27 cellular contexts compared by ENCODE assay signal in the genomic region with DNA sequence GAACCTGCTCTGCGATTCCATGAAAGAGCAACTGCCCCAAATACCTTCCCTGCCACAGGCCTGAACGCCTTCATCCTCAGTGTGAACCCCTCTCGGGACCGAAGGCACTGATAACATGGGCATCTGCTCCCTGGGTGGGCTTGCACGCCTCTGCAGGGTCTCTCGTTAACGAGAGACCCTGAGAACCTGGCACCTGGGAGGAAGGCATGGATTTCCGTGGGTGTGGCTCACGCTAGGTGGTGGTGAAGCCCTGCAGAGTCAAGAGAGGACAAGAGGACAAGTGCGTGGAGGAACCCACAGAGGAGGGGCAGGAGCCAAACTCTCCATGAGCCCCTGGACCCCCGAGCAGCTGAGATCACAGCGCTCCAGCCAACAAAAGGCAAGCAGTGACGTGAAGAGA. TPM values are rescaled to one million over a fixed set of nuclear protein-coding genes. Genes with fewer than 3 reads are reported as not detected.
A peak's percentile ranks its signal among the peaks of the same experiment; 100 is the strongest.
DNase-seq lines count a peak whose midpoint lies in the region; ATAC-seq and TF ChIP-seq lines count a peak whose summit lies in the region.
"Had no signal": no experiment of that assay in that cellular context is flagged by ENCODE, and none has a peak within 500 bp of the region (broad histone marks: within the 10 kb centered on the region; RNA-seq: fewer than 3 reads in every experiment).

No MANE protein-coding gene starts in this region.

- H3K4me3 ChIP-seq in IMR-90 (ENCODE audit: insufficient read depth, low read depth, low read length), result no peak overlapping the region
- no peak overlapping the region for H3K4me3 ChIP-seq in lower leg skin (ENCODE audit: low read depth, poor library complexity, severe bottlenecking)
- no peak overlapping the region for H3K4me3 ChIP-seq in sigmoid colon
- H3K4me3 ChIP-seq in tibial nerve, result no peak overlapping the region
- H3K4me3 ChIP-seq: lung, pancreas had no signal

- no peaks in the 10 kb centered on the region for H3K36me3 Mint-ChIP-seq in glutamatergic neuron (ENCODE audit: unreplicated experiment)

- H3K27me3 ChIP-seq in IMR-90 (ENCODE audit: control insufficient read depth, insufficient read depth, low read length), result no peaks in the 10 kb centered on the region
- H3K27me3 ChIP-seq in sigmoid colon, result no peaks in the 10 kb centered on the region
- no peaks in the 10 kb centered on the region for H3K27me3 ChIP-seq in tibial nerve

- peak overlapping the region; percentile 10 for H2BK120ac ChIP-seq in IMR-90 (ENCODE audit: low read depth, low read length)

- no peaks in the 10 kb centered on the region for H4K20me1 ChIP-seq in IMR-90 (ENCODE audit: insufficient read depth, low read length)

- H3K27me3 Mint-ChIP-seq in glutamatergic neuron (ENCODE audit: unreplicated experiment), result peaks cover 13% of the 10 kb centered on the region

- no peak overlapping the region for H3K27ac Mint-ChIP-seq in glutamatergic neuron (ENCODE audit: unreplicated experiment)
- H3K27ac Mint-ChIP-seq: activated CD4-positive, alpha-beta T cell treated with anti-CD3 and anti-CD28 coated beads for 36 hours; activated CD8-positive, alpha-beta T cell treated with anti-CD3 and anti-CD28 coated beads for 36 hours; activated T-helper 17 cell treated with anti-CD3 and anti-CD28 coated beads, Interleukin-2, amount 50 U/mL, for 72 hours; nephron progenitor cell; stimulated activated naive CD8-positive, alpha-beta T cell treated with anti-CD3 and anti-CD28 coated beads, Interleukin-15, amount 100 ng/mL, for 72 hours had no signal

- peak overlapping the region; percentile 44 for H2AK9ac ChIP-seq in IMR-90 (replicated peaks; ENCODE audit: low read depth, low read length, poor library complexity)

- H3K36me3 ChIP-seq in IMR-90 (ENCODE audit: control insufficient read depth, insufficient read depth, low read length) (no peaks in the 10 kb centered on the region), sigmoid colon (no peaks in the 10 kb centered on the region), tibial nerve (no peaks in the 10 kb centered on the region)
- H3K36me3 ChIP-seq: pancreas had no signal

- DNase-seq in Daoy (ENCODE audit: low read depth) (peak; percentile 1), IMR-90 (no peak), lower leg skin (ENCODE audit: low spot score in 2 of 2) (peak; percentile 7 to 63), sigmoid colon (peak; percentile 48), tibial nerve (ENCODE audit: low spot score in 2 of 2) (no peak), glutamatergic neuron (no peak)
- DNase-seq: activated CD4-positive, alpha-beta T cell treated with anti-CD3 and anti-CD28 coated beads for 36 hours; activated CD8-positive, alpha-beta T cell treated with anti-CD3 and anti-CD28 coated beads for 36 hours; caudate nucleus; DMS79 treated with DMSO at 0.1 percent for 48 hours; foreskin fibroblast; GF-D8; HCEC 1CT; NCI-H1436; NCI-H2081; NCI-H226; NCI-H526 treated with DMSO at 0.1 percent for 48 hours; nephron progenitor cell; SHP77 treated with DMSO at 0.1 percent for 48 hours; stimulated activated CD4-positive, alpha-beta T cell treated with anti-CD3 and anti-CD28 coated beads, Interleukin-2, amount 100 ng/mL, for 48 hours; stimulated activated naive CD8-positive, alpha-beta T cell treated with anti-CD3 and anti-CD28 coated beads, Interleukin-15, amount 100 ng/mL, for 72 hours had no signal

- H3K27ac ChIP-seq in IMR-90 (ENCODE audit: insufficient read depth, low read length) (no peak overlapping the region), sigmoid colon (no peak overlapping the region), tibial nerve (no peak overlapping the region)
- H3K27ac ChIP-seq: C4-2B, pancreas had no signal

- 92% methylated on average over 7 of the region's 13 CpGs; no CpG with 5 or more reads in 1 of the 2 experiments for WGBS in IMR-90 (ENCODE audit: extremely low coverage in 2 of 2, insufficient read length in 1 of 2), 2 experiments
- WGBS in lower leg skin, 2 donors, result 86% methylated on average over 13 of the region's 13 CpGs
- 71 to 79% methylated on average over 13 of the region's 13 CpGs for WGBS in sigmoid colon, 2 donors
- WGBS in tibial nerve, 2 donors, result 83 to 87% methylated on average over 13 of the region's 13 CpGs

- POLR2A ChIA-PET in IMR-90 (lab: Charles Lee; ENCODE audit: unreplicated experiment), result no interaction called here

- no peak for ATAC-seq in IMR-90 (ENCODE audit: low read depth)
- ATAC-seq in HG03025 (IDR thresholded peaks at IDR 0.05; ENCODE audit: low FRiP score, unreplicated experiment), result no peak
- ATAC-seq: activated CD4-positive, alpha-beta T cell treated with anti-CD3 and anti-CD28 coated beads for 36 hours; activated CD8-positive, alpha-beta T cell treated with anti-CD3 and anti-CD28 coated beads for 36 hours; activated T-helper 17 cell treated with anti-CD3 and anti-CD28 coated beads, Interleukin-2, amount 50 U/mL, for 72 hours; esophagus mucosa; pancreas; stimulated activated naive CD8-positive, alpha-beta T cell treated with anti-CD3 and anti-CD28 coated beads, Interleukin-15, amount 100 ng/mL, for 72 hours had no signal

- H3K9me3 ChIP-seq in IMR-90 (ENCODE audit: control insufficient read depth, insufficient read depth, low read length), result peaks cover 3% of the 10 kb centered on the region
- no peaks in the 10 kb centered on the region for H3K9me3 ChIP-seq in sigmoid colon
- H3K9me3 ChIP-seq in tibial nerve, result no peaks in the 10 kb centered on the region
- H3K9me3 ChIP-seq: pancreas had no signal

- no peak overlapping the region for H2BK20ac ChIP-seq in IMR-90 (ENCODE audit: low read depth, low read length)

- in situ Hi-C loops in IMR-90 (cut with MboI; ENCODE audit: low sequenced_read_pairs), result no loop called here

- H2AFZ ChIP-seq in IMR-90 (replicated peaks; ENCODE audit: low read length, poor library complexity), result no peak overlapping the region

- no peak overlapping the region; the same call in 1 of the 2 replicates for H4K91ac ChIP-seq in IMR-90 (ENCODE audit: insufficient read depth, low read depth, low read length)

- no peak overlapping the region for H3K56ac ChIP-seq in IMR-90 (ENCODE audit: extremely low read depth, insufficient read depth, low read length)

- no peak overlapping the region for H3K9ac ChIP-seq in IMR-90 (ENCODE audit: low read depth, low read length)

- no peak overlapping the region for H4K8ac ChIP-seq in IMR-90 (ENCODE audit: low read depth in 2 of 2, low read length in 2 of 2)

- H2BK5ac ChIP-seq in IMR-90 (ENCODE audit: low read depth, low read length, poor library complexity, severe bottlenecking), result no peak overlapping the region

- no peak overlapping the region for H3K4me2 ChIP-seq in IMR-90 (ENCODE audit: low read depth, low read length)

- no peak for TF ChIP-seq RAD21 in IMR-90 (IDR thresholded peaks at IDR 0.05; ENCODE audit: low read length)

- no TSS peak for BruUV-seq in IMR-90 (replicated peaks; lab: Mats Ljungman, UMichigan)

- H2BK15ac ChIP-seq in IMR-90 (ENCODE audit: low read depth, low read length), result no peak overlapping the region; the same call in 2 of the 3 replicates

- peaks cover 0 to 12% of the 10 kb centered on the region in 2 experiments; a peak in 2 of 4 replicates for H3K79me1 ChIP-seq in IMR-90 (ENCODE audit: low read depth in 1 of 2, low read length in 2 of 2)

- no peak overlapping the region for H3K14ac ChIP-seq in IMR-90 (replicated peaks; ENCODE audit: low read depth, low read length)

- H3K4ac ChIP-seq in IMR-90 (ENCODE audit: low read depth, low read length), result no peak overlapping the region

- TF ChIP-seq POLR2A in IMR-90 (IDR thresholded peaks at IDR 0.05; ENCODE audit: low read depth, low read length) (no peak), lower leg skin (IDR thresholded peaks at IDR 0.05) (no peak), sigmoid colon (IDR thresholded peaks at IDR 0.05) (no peak), tibial nerve (IDR thresholded peaks at IDR 0.05) (no peak)

- peak overlapping the region; percentile 24; the same call in 1 of the 2 replicates for H2AK5ac ChIP-seq in IMR-90 (ENCODE audit: low read depth, low read length)

- dilution Hi-C loops in IMR-90 (cut with HindIII; ENCODE audit: low sequenced_read_pairs, unreplicated experiment), result no loop called here

- no peak for TF ChIP-seq CTCF in IMR-90 (conservative IDR thresholded peaks at IDR 0.05; ENCODE audit: low read depth, low read length)
- TF ChIP-seq CTCF in lower leg skin (IDR thresholded peaks at IDR 0.05), result no peak
- TF ChIP-seq CTCF in sigmoid colon (IDR thresholded peaks at IDR 0.05), result no peak
- no peak for TF ChIP-seq CTCF in tibial nerve (IDR thresholded peaks at IDR 0.05)
- TF ChIP-seq CTCF in glutamatergic neuron (IDR thresholded peaks at IDR 0.05; ENCODE audit: partially characterized antibody, unreplicated experiment), result no peak

- H3K4me3 Mint-ChIP-seq in glutamatergic neuron (ENCODE audit: unreplicated experiment), result no peak overlapping the region
- H3K4me3 Mint-ChIP-seq: activated CD4-positive, alpha-beta T cell treated with anti-CD3 and anti-CD28 coated beads for 36 hours; activated CD8-positive, alpha-beta T cell treated with anti-CD3 and anti-CD28 coated beads for 36 hours; activated T-helper 17 cell treated with anti-CD3 and anti-CD28 coated beads, Interleukin-2, amount 50 U/mL, for 72 hours; nephron progenitor cell; stimulated activated naive CD8-positive, alpha-beta T cell treated with anti-CD3 and anti-CD28 coated beads, Interleukin-15, amount 100 ng/mL, for 72 hours had no signal

- peaks cover 8% of the 10 kb centered on the region for H3K4me1 Mint-ChIP-seq in glutamatergic neuron (ENCODE audit: low read depth, unreplicated experiment)
- H3K4me1 Mint-ChIP-seq: activated CD4-positive, alpha-beta T cell treated with anti-CD3 and anti-CD28 coated beads for 36 hours; activated T-helper 17 cell treated with anti-CD3 and anti-CD28 coated beads, Interleukin-2, amount 50 U/mL, for 72 hours had no signal

- intact Hi-C loops in IMR-90 (cut with micrococcal nuclease), result no loop called here
- intact Hi-C loops in lower leg skin (cut with DNase I; ENCODE audit: low total_unique reads), result no loop called here
- intact Hi-C loops in sigmoid colon (cut with DNase I), result no loop called here

- H3K9me1 ChIP-seq in IMR-90 (ENCODE audit: insufficient read depth, low read length), result peaks cover 15% of the 10 kb centered on the region

- CTCF ChIA-PET in IMR-90 (lab: Yijun Ruan, JAX), result no interaction called here

- H3K9me3 Mint-ChIP-seq in glutamatergic neuron (ENCODE audit: unreplicated experiment), result peaks cover 16% of the 10 kb centered on the region
- H3K9me3 Mint-ChIP-seq: activated CD8-positive, alpha-beta T cell treated with anti-CD3 and anti-CD28 coated beads for 36 hours; activated T-helper 17 cell treated with anti-CD3 and anti-CD28 coated beads, Interleukin-2, amount 50 U/mL, for 72 hours; nephron progenitor cell had no signal

- H4K5ac ChIP-seq in IMR-90 (ENCODE audit: low read depth, low read length), result no peak overlapping the region

- TF ChIP-seq EP300 in sigmoid colon (IDR thresholded peaks at IDR 0.05) (no peak), tibial nerve (IDR thresholded peaks at IDR 0.05) (no peak)

- H3K18ac ChIP-seq in IMR-90 (ENCODE audit: low read depth, low read length), result no peak overlapping the region

- peaks cover 17% of the 10 kb centered on the region for H3K4me1 ChIP-seq in IMR-90 (ENCODE audit: control insufficient read depth, insufficient read depth, low read length)
- peaks cover 0 to 23% (median 21%) of the 10 kb centered on the region in 4 donors for H3K4me1 ChIP-seq in sigmoid colon
- peaks cover 0 to 23% (median 18%) of the 10 kb centered on the region in 4 donors for H3K4me1 ChIP-seq in tibial nerve

- H3K23ac ChIP-seq in IMR-90 (ENCODE audit: low read depth, low read length), result no peak overlapping the region

RNA-seq across cellular contexts. Expression of a gene that starts 26.8 kb away (rescaled TPM):
- total RNA-seq in Daoy (2014; rRNA removed; shearing (Covaris generic)), result 456 and 480 TPM in 2 replicates
- 208 and 222 TPM in 2 replicates for total RNA-seq in IMR-90 (2012; rRNA removed)
- polyA plus RNA-seq in IMR-90 (2012; rRNA removed), result 1,065 and 1,165 TPM in 2 replicates
- polyA plus RNA-seq in IMR-90 (2012; cell fraction: cytosol; rRNA removed), result 753 and 1,846 TPM in 2 replicates
- 2,830 and 5,552 TPM in 2 replicates for polyA plus RNA-seq in IMR-90 (2012; cell fraction: nucleus; rRNA removed; ENCODE audit: low replicate concordance)
- total RNA-seq in lower leg skin, result 100 to 1,000 TPM; 137 to 543 (median 164) TPM
- total RNA-seq in sigmoid colon, result 1,000 to 10,000 TPM in 2 of 4 donors, 100 to 1,000 TPM in 2; 570 to 1,745 (median 1,082) TPM
- polyA plus RNA-seq in sigmoid colon, result 100 to 1,000 TPM in 1 of 3 donors, 10 to 100 TPM in 2; 14.3 to 233 (median 37.8) TPM
- total RNA-seq in tibial nerve, result 1,000 to 10,000 TPM in 1 of 4 donors, 100 to 1,000 TPM in 3; 470 to 1,210 (median 744) TPM
- total RNA-seq in glutamatergic neuron (ENCODE audit: unreplicated experiment), result 55.2 TPM

Comparison
In these comparisons a context has a peak if more than half of its experiments do, and no peak if none do; other contexts are left out.
1. DNase-seq: peak in Daoy (single experiment), lower leg skin (2 of 2) and sigmoid colon (single experiment); none in IMR-90 (single experiment), tibial nerve (0 of 2) and glutamatergic neuron (single experiment).